In the genomic region with DNA sequence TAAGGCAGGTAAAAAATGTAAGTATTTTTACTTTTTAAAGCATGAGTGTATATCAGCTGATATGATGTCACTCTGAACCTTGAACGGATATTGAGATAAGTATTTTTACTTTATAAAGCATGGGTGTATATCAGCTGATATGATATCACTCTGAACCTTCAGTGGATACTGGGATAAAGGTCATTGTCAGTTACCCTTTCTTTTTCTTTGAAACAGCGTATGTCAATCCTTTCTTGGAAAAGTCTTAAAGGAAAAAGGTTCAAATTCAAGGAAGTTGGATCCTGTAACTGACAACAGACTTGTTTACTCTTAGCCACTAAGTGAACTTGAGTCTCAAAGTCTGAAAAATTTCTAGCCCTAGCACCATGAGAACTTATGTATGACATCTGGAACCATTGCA, we compare ENCODE assay signal across 15 cellular contexts.
DNase-seq lines count a peak whose midpoint lies in the region; FAIRE-seq and TF ChIP-seq lines count a peak whose summit lies in the region.
"Had no signal": no experiment of that assay in that cellular context is flagged by ENCODE, and none has a peak within 500 bp of the region (broad histone marks: within the 10 kb centered on the region; RNA-seq: fewer than 3 reads in every experiment).

No MANE protein-coding gene starts in this region.

- peaks cover 0 to 29% (median 3%) of the 10 kb centered on the region in 4 donors for H3K4me1 ChIP-seq in Peyer's patch
- peaks cover 3% of the 10 kb centered on the region for H3K4me1 ChIP-seq in colonic mucosa
- H3K4me1 ChIP-seq in mucosa of rectum (ENCODE audit: control insufficient read depth in 2 of 2, insufficient read depth in 2 of 2, low read length in 2 of 2): peaks cover 10 to 40% of the 10 kb centered on the region in 2 donors

- peak; percentile 48 for FAIRE-seq in urothelium cell line (lab: Jason Lieb, UNC)
- FAIRE-seq: HepG2 had no signal

- H3K36me3 ChIP-seq in Peyer's patch (no peaks in the 10 kb centered on the region), colonic mucosa (no peaks in the 10 kb centered on the region), mucosa of rectum (ENCODE audit: control insufficient read depth in 2 of 2, insufficient read depth in 2 of 2, low read length in 2 of 2) (no peaks in the 10 kb centered on the region)

- DNase-seq in Peyer's patch (no peak), colonic mucosa (no peak), urothelium cell line (ENCODE audit: low spot score) (no peak), NCI-H1105 (lab: John Stamatoyannopoulos, UW) (no peak), hepatic stellate cell (ENCODE audit: low spot score) (no peak)
- no peak for DNase-seq in effector CD4-positive, alpha-beta T cell
- DNase-seq: AML-193, COR-L47, NCI-H1436 treated with DMSO at 0.1 percent for 48 hours, NCI-H2081 treated with DMSO at 0.1 percent for 48 hours, NCI-H510A, NCI-H774 had no signal

- H3K27me3 ChIP-seq in Peyer's patch (no peaks in the 10 kb centered on the region), colonic mucosa (no peaks in the 10 kb centered on the region), mucosa of rectum (ENCODE audit: control insufficient read depth in 2 of 2, insufficient read depth in 2 of 2, low read length in 2 of 2) (no peaks in the 10 kb centered on the region)

- H3K9ac ChIP-seq in colonic mucosa (ENCODE audit: low read depth in 2 of 2, low read length in 2 of 2) (no peak overlapping the region), mucosa of rectum (ENCODE audit: low read depth in 1 of 2, low read length in 2 of 2) (peak overlapping the region; percentile 5 to 26)
- H3K9ac ChIP-seq: KMS-11 had no signal

- TF ChIP-seq CTCF in Peyer's patch (IDR thresholded peaks at IDR 0.05) (no peak), colonic mucosa (IDR thresholded peaks at IDR 0.05) (no peak)

- H3K27ac ChIP-seq in Peyer's patch (peak overlapping the region in 3 of 4 donors; percentile 13 to 87 (median 58)), colonic mucosa (peak overlapping the region; percentile 66), mucosa of rectum (ENCODE audit: low read depth in 2 of 2, low read length in 2 of 2) (peak overlapping the region; percentile 56 to 78)
- H3K27ac ChIP-seq: KMS-11 had no signal

- no peak for TF ChIP-seq POLR2A in Peyer's patch (IDR thresholded peaks at IDR 0.05)

- H3K9me3 ChIP-seq in Peyer's patch (no peaks in the 10 kb centered on the region), colonic mucosa (no peaks in the 10 kb centered on the region), mucosa of rectum (ENCODE audit: control insufficient read depth in 2 of 2, low read length in 2 of 2) (no peaks in the 10 kb centered on the region)

- H3K4me3 ChIP-seq in Peyer's patch: no peak overlapping the region
- H3K4me3 ChIP-seq in colonic mucosa: no peak overlapping the region
- H3K4me3 ChIP-seq in mucosa of rectum (ENCODE audit: low read length in 2 of 2): no peak overlapping the region

- intact Hi-C loops in colonic mucosa (cut with DNase I): loop anchor here (10.0 kb wide), 1 partner anchor 128 kb away; no protein-coding TSS in a partner anchor

Comparison
In these comparisons a context has a peak if more than half of its experiments do, and no peak if none do; other contexts are left out.
1. H3K9ac ChIP-seq: peak in mucosa of rectum (2 of 2); none in colonic mucosa (0 of 2).
2. Peak in every context shown above with its lines, with median percentiles within 50 percentile points of each other: H3K27ac ChIP-seq.